25 cellular contexts compared by ENCODE assay signal in genomic region chrX:96591418-96591817, GRCh38.
"Had no signal": no experiment of that assay in that cellular context is flagged by ENCODE, and none has a peak within 500 bp of the region (broad histone marks: within the 10 kb centered on the region; RNA-seq: fewer than 3 reads in every experiment).

No MANE protein-coding gene starts in this region.

- H3K27me3 Mint-ChIP-seq: activated CD4-positive, alpha-beta memory T cell treated with anti-CD3 and anti-CD28 coated beads, Interleukin-2, amount 10 ng/mL, durations not matched to agents 7 days and 5 days; brain; central memory CD8-positive, alpha-beta T cell; T-helper 17 cell; type B pancreatic cell had no signal

- H3K4me3 Mint-ChIP-seq: activated CD4-positive, alpha-beta memory T cell treated with anti-CD3 and anti-CD28 coated beads, Interleukin-2, amount 10 ng/mL, durations not matched to agents 7 days and 5 days; activated naive CD4-positive, alpha-beta T cell treated with anti-CD3 and anti-CD28 coated beads, Interleukin-2, amount 50 U/mL, for 24 hours; activated T-cell treated with anti-CD3 and anti-CD28 coated beads, Interleukin-2, amount 50 U/mL, for 4 hours; brain; central memory CD8-positive, alpha-beta T cell; immature natural killer cell; mesothelial cell of epicardium; neural crest cell; T-helper 17 cell; type B pancreatic cell; WTC11 had no signal

- H3K27me3 ChIP-seq: esophagus muscularis mucosa, heart left ventricle, ovary, right atrium auricular region, suprapubic skin had no signal

- H3K27ac Mint-ChIP-seq: activated CD4-positive, alpha-beta memory T cell treated with anti-CD3 and anti-CD28 coated beads, Interleukin-2, amount 10 ng/mL, durations not matched to agents 7 days and 5 days; activated naive CD4-positive, alpha-beta T cell treated with anti-CD3 and anti-CD28 coated beads, Interleukin-2, amount 50 U/mL, for 24 hours; brain; immature natural killer cell; mesothelial cell of epicardium; T-helper 17 cell; type B pancreatic cell; WTC11 had no signal

- H3K4me1 ChIP-seq: esophagus muscularis mucosa, heart left ventricle, lower lobe of right lung, right atrium auricular region, suprapubic skin had no signal

- H3K36me3 Mint-ChIP-seq: activated naive CD4-positive, alpha-beta T cell treated with anti-CD3 and anti-CD28 coated beads, Interleukin-2, amount 50 U/mL, for 24 hours; brain; immature natural killer cell; mesothelial cell of epicardium; type B pancreatic cell; WTC11 had no signal

- H3K36me3 ChIP-seq: esophagus muscularis mucosa, heart left ventricle, lower lobe of right lung, ovary, right atrium auricular region, suprapubic skin had no signal

- ATAC-seq: activated T-cell treated with anti-CD3 and anti-CD28 coated beads, Interleukin-2, amount 50 U/mL, for 4 hours; heart left ventricle; left cardiac atrium; lower lobe of right lung; stimulated activated naive CD8-positive, alpha-beta T cell treated with anti-CD3 and anti-CD28 coated beads, Interleukin-15, Interleukin-2, amounts not matched to agents 100 U/mL and 50 U/mL, for 24 hours; T-helper 17 cell; WTC11 had no signal

- H3K9me3 ChIP-seq: heart left ventricle, lower lobe of right lung, ovary, right atrium auricular region, suprapubic skin had no signal

- FAIRE-seq: frontal cortex, TTC549 had no signal

- H3K4me2 ChIP-seq: smooth muscle cell had no signal

- H3K27ac ChIP-seq: coronary artery, esophagus muscularis mucosa, heart left ventricle, lower lobe of right lung, ovary, right atrium auricular region, suprapubic skin had no signal

- H3K4me1 Mint-ChIP-seq: activated CD4-positive, alpha-beta memory T cell treated with anti-CD3 and anti-CD28 coated beads, Interleukin-2, amount 10 ng/mL, durations not matched to agents 7 days and 5 days; activated naive CD4-positive, alpha-beta T cell treated with anti-CD3 and anti-CD28 coated beads, Interleukin-2, amount 50 U/mL, for 24 hours; brain; central memory CD8-positive, alpha-beta T cell; immature natural killer cell; neural crest cell; T-helper 17 cell; WTC11 had no signal

- H3K4me3 ChIP-seq: coronary artery, esophagus muscularis mucosa, heart left ventricle, lower lobe of right lung, ovary, right atrium auricular region, smooth muscle cell, suprapubic skin had no signal

- H3K9me3 Mint-ChIP-seq: activated CD4-positive, alpha-beta memory T cell treated with anti-CD3 and anti-CD28 coated beads, Interleukin-2, amount 10 ng/mL, durations not matched to agents 7 days and 5 days; activated naive CD4-positive, alpha-beta T cell treated with anti-CD3 and anti-CD28 coated beads, Interleukin-2, amount 50 U/mL, for 24 hours; activated T-cell treated with anti-CD3 and anti-CD28 coated beads, Interleukin-2, amount 50 U/mL, for 4 hours; central memory CD8-positive, alpha-beta T cell; type B pancreatic cell had no signal

- DNase-seq: activated CD4-positive, alpha-beta memory T cell treated with anti-CD3 and anti-CD28 coated beads, Interleukin-2, amount 10 ng/mL, durations not matched to agents 7 days and 5 days; activated CD4-positive, alpha-beta T cell treated with anti-CD3 and anti-CD28 coated beads for 4 hours; activated effector memory CD4-positive, alpha-beta T cell treated with anti-CD3 and anti-CD28 coated beads, Interleukin-2, amount 50 U/mL, for 16 hours; activated T-cell treated with anti-CD3 and anti-CD28 coated beads, Interleukin-2, amount 50 U/mL, for 4 hours; immature natural killer cell; left cardiac atrium; lower lobe of right lung; ovary; stimulated activated naive CD8-positive, alpha-beta T cell treated with anti-CD3 and anti-CD28 coated beads, Interleukin-15, Interleukin-2, amounts not matched to agents 100 U/mL and 50 U/mL, for 24 hours; T-helper 17 cell had no signal
